Comparison of ENCODE assay signal across 24 cellular contexts in the genomic region with DNA sequence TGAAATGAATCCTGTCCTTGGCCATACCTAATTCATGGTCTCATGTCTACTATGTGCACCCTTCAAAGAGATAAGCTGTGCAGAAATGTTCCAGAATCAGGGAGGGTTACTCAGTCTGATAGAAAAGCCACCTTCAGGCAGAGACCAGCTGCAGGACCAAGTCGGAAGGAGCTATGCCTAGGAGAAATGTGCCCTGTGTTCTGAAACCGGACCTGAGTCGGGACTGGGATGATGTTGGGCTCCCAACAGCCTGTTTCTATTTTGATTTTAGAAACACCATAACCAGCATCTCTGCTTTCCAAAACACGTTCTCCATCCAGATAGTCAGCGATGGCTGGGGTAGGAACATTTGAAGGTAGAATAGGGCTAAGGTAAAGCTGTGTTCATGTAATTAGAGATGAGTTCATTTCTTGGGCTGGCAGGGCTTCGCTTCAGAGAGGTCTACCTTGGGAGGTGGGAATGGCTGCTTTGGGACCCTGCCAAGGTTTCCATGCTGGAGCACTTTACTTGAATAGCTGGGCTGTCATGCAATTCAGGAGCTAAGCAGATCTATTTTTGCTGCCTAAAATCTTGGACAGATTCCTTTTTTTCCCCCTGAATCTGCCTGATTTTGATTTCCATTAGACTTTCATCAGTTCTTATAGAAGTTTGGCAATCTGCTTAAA. TPM values are rescaled to one million over a fixed set of nuclear protein-coding genes. Genes with fewer than 3 reads are reported as not detected.
A peak's percentile ranks its signal among the peaks of the same experiment; 100 is the strongest.
DNase-seq lines count a peak whose midpoint lies in the region; ATAC-seq lines count a peak whose summit lies in the region.
"Had no signal": no experiment of that assay in that cellular context is flagged by ENCODE, and none has a peak within 500 bp of the region (broad histone marks: within the 10 kb centered on the region; RNA-seq: fewer than 3 reads in every experiment).

No MANE protein-coding gene starts in this region.

- H3K36me3 Mint-ChIP-seq in T-helper 17 cell (ENCODE audit: low read depth) = peaks cover 3% of the 10 kb centered on the region
- H3K36me3 Mint-ChIP-seq: activated naive CD8-positive, alpha-beta T cell treated with anti-CD3 and anti-CD28 coated beads, Interleukin-2, amount 10 ng/mL, durations not matched to agents 7 days and 5 days had no signal

- peak overlapping the region; percentile 99 for H3K27ac ChIP-seq in SJCRH30
- H3K27ac ChIP-seq: heart left ventricle, stomach, upper lobe of left lung had no signal

- H3K27ac Mint-ChIP-seq in T-helper 17 cell = no peak overlapping the region
- H3K27ac Mint-ChIP-seq: activated naive CD8-positive, alpha-beta T cell treated with anti-CD3 and anti-CD28 coated beads, Interleukin-2, amount 10 ng/mL, durations not matched to agents 7 days and 5 days had no signal

- ATAC-seq in T-helper 17 cell = no peak
- ATAC-seq: heart left ventricle, mucosa of descending colon had no signal

- H3K27me3 Mint-ChIP-seq in T-helper 17 cell = peaks cover 39% of the 10 kb centered on the region

- no peaks in the 10 kb centered on the region for H3K36me3 ChIP-seq in SJCRH30
- H3K36me3 ChIP-seq: BE2C, heart left ventricle, stomach, upper lobe of left lung had no signal

- peaks cover 4% of the 10 kb centered on the region for H3K4me1 Mint-ChIP-seq in T-helper 17 cell

- peak overlapping the region; percentile 78 for H3K4me3 ChIP-seq in SJCRH30
- 0 out of 2 replicates have a peak overlapping the region, but pooled peaks have one; percentile 3 for H3K4me3 ChIP-seq in iPS-18c (ENCODE audit: insufficient read depth, low read depth, low read length)
- H3K4me3 ChIP-seq: heart left ventricle, mucosa of descending colon, smooth muscle cell, stomach, upper lobe of left lung had no signal

- DNase-seq in NCI-H510A treated with DMSO at 0.1 percent for 48 hours (lab: John Stamatoyannopoulos, UW) (peak; percentile 15), NCI-H510A (lab: John Stamatoyannopoulos, UW) (no peak), SJCRH30 (peak; percentile 39 to 58), kidney tubule cell (ENCODE audit: low spot score) (no peak), AG08395 (ENCODE audit: low spot score) (no peak), G401 (ENCODE audit: low spot score) (no peak), T-helper 17 cell (no peak)
- DNase-seq: activated CD4-positive, alpha-beta T cell treated with anti-CD3 and anti-CD28 coated beads, Interleukin-2, amount 50 U/mL, for 1 hour; activated CD8-positive, alpha-beta memory T cell treated with anti-CD3 and anti-CD28 coated beads, Interleukin-2, amount 50 U/mL, for 4 hours; activated naive CD8-positive, alpha-beta T cell treated with anti-CD3 and anti-CD28 coated beads, Interleukin-2, amount 10 ng/mL, durations not matched to agents 7 days and 5 days; BE2C; COR-L47; heart left ventricle; KG1; mucosa of descending colon; NCI-H2029; NCI-H526 treated with DMSO at 0.1 percent for 48 hours; stimulated activated CD4-positive, alpha-beta T cell treated with anti-CD3 and anti-CD28 coated beads, Interleukin-2, amount 100 ng/mL, for 48 hours; stomach; upper lobe of left lung had no signal

- in situ Hi-C loops in G401 (cut with HindIII; ENCODE audit: low sequenced_read_pairs) = no loop called here

- H3K4me3 Mint-ChIP-seq in T-helper 17 cell = no peak overlapping the region
- H3K4me3 Mint-ChIP-seq: activated naive CD8-positive, alpha-beta T cell treated with anti-CD3 and anti-CD28 coated beads, Interleukin-2, amount 10 ng/mL, durations not matched to agents 7 days and 5 days had no signal

- H3K4me1 ChIP-seq in SJCRH30 = peaks cover 26% of the 10 kb centered on the region
- H3K4me1 ChIP-seq: BE2C had no signal

- H3K27me3 ChIP-seq in SJCRH30 = no peaks in the 10 kb centered on the region

- H3K9me3 ChIP-seq in SJCRH30 (replicated peaks) = no peaks in the 10 kb centered on the region
- H3K9me3 ChIP-seq in iPS-18c (ENCODE audit: control insufficient read depth, insufficient read depth, low read length) = no peaks in the 10 kb centered on the region
- H3K9me3 ChIP-seq in T-helper 17 cell (ENCODE audit: control insufficient read depth, low read length, poor library complexity, severe bottlenecking) = no peaks in the 10 kb centered on the region
- H3K9me3 ChIP-seq: BE2C, heart left ventricle, mucosa of descending colon, stomach, upper lobe of left lung had no signal

RNA-seq across cellular contexts. Expression of gene ADCY2, which starts 2.8 kb away (rescaled TPM):
- 6.5 and 9.6 TPM in 2 replicates for total RNA-seq in SJCRH30 (2014; rRNA removed; shearing (Covaris generic))
- total RNA-seq in G401 (2014; rRNA removed; shearing (Covaris generic)) = 0.03 TPM in 1 of 2 replicates, not detected in the other
- total RNA-seq in T-helper 17 cell = not detected
- total RNA-seq: activated naive CD8-positive, alpha-beta T cell treated with anti-CD3 and anti-CD28 coated beads, Interleukin-2, amount 10 ng/mL, durations not matched to agents 7 days and 5 days; pulmonary artery endothelial cell; T-helper 1 cell treated with Interleukin-12 subunit alpha and Interleukin-12 subunit beta and Interleukin-4 antibody, amounts not matched to agents 30 ng/mL and 1 ng/mL, for 36 hours had no signal

Comparison
In these comparisons a context has a peak if more than half of its experiments do, and no peak if none do; other contexts are left out.
1. DNase-seq: peak in NCI-H510A treated with DMSO at 0.1 percent for 48 hours (single experiment) and SJCRH30 (2 of 2); none in NCI-H510A (single experiment), kidney tubule cell (single experiment), AG08395 (single experiment), G401 (single experiment) and T-helper 17 cell (0 of 3).